8 cellular contexts compared by ENCODE assay signal in the genomic region with DNA sequence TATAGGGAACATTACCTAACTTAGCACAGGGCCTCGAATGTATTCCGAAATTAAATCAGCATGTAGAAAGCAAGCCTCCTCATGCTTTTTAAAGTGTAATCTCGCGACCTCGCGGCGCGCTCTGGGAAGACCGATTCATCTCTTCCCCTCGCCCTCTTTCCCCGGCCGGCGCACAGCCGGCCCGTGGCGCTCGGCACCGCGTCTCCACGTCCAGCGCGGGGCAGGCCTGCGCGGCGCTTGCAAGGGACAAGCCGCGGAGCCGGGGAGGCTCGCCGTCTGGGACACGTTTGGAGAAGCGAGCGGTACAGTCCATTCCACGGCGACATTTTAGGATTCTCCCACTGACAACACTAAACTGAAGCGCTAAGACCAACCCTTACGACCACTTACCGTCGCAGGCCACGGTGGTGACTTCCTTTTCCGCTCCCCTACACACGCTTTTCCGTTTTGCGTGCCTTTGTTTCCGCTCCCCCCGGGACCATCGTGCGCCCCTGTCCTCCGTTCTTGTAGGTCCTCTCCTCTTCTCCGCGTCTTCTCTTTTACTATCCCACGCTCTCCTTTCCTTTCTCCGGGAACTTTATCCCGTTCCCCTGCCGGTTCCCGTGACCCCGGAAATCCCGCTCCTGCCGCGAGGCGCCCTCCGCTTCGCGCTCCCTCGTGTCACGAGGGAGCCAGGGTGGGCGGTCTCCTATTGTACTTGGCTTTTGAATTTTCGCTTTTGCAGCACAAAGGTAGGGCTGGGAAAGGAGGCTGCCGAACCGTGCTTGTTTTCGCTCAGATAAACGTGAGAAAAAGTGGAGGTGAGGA. TPM values are rescaled to one million over a fixed set of nuclear protein-coding genes. Genes with fewer than 3 reads are reported as not detected.
A peak's percentile ranks its signal among the peaks of the same experiment; 100 is the strongest.
DNase-seq lines count a peak whose midpoint lies in the region; ATAC-seq and TF ChIP-seq lines count a peak whose summit lies in the region.

Gene ECHDC1, minus strand, starts transcription at position 664 of the 807 bp plus-strand sequence. CDS start 12,581 bp downstream, outside the sequence.

- H3K36me3 ChIP-seq in DND-41 (ENCODE audit: insufficient read depth, low read length), result no peaks in the 10 kb centered on the region
- no peaks in the 10 kb centered on the region; the same call in 1 of the 2 replicates for H3K36me3 ChIP-seq in KOPT-K1 (ENCODE audit: insufficient read depth, low read length)
- H3K36me3 ChIP-seq in neural progenitor cell, result no peaks in the 10 kb centered on the region
- H3K36me3 ChIP-seq in stomach smooth muscle (ENCODE audit: control insufficient read depth in 2 of 2, insufficient read depth in 2 of 2, low read length in 2 of 2), result no peaks in the 10 kb centered on the region

- H3K9me3 Mint-ChIP-seq in activated T-helper 17 cell treated with anti-CD3 and anti-CD28 coated beads, Interleukin-2, amount 50 U/mL, for 72 hours, result no peaks in the 10 kb centered on the region
- H3K9me3 Mint-ChIP-seq in neural progenitor cell, result peaks cover 11% of the 10 kb centered on the region

- H3K79me2 ChIP-seq in DND-41 (ENCODE audit: insufficient read depth, low read length) (peaks cover 77% of the 10 kb centered on the region), neural progenitor cell (ENCODE audit: low read depth) (peaks cover 94% of the 10 kb centered on the region)

- no peaks in the 10 kb centered on the region for H3K27me3 Mint-ChIP-seq in activated T-helper 17 cell treated with anti-CD3 and anti-CD28 coated beads, Interleukin-2, amount 50 U/mL, for 72 hours
- no peaks in the 10 kb centered on the region for H3K27me3 Mint-ChIP-seq in neural progenitor cell (ENCODE audit: insufficient read depth, low read depth)

- H3K27ac ChIP-seq in DND-41 (ENCODE audit: low read length) (peak within 1 kb of the TSS; percentile 91), KOPT-K1 (ENCODE audit: low read depth, low read length, poor library complexity, severe bottlenecking) (peak within 1 kb of the TSS; percentile 96), neural progenitor cell (peak within 1 kb of the TSS; percentile 59), stomach smooth muscle (ENCODE audit: low read length) (peak within 1 kb of the TSS; percentile 69)

- H3K27ac Mint-ChIP-seq in activated T-helper 17 cell treated with anti-CD3 and anti-CD28 coated beads, Interleukin-2, amount 50 U/mL, for 72 hours, result no peak within 1 kb of the TSS
- H3K27ac Mint-ChIP-seq in neural progenitor cell, result no peak within 1 kb of the TSS

- H3K4me3 Mint-ChIP-seq in activated T-helper 17 cell treated with anti-CD3 and anti-CD28 coated beads, Interleukin-2, amount 50 U/mL, for 72 hours, result no peak within 1 kb of the TSS
- H3K4me3 Mint-ChIP-seq in neural progenitor cell, result no peak within 1 kb of the TSS

- peak; percentile 84 for DNase-seq in DND-41
- peak; percentile 69 for DNase-seq in RPMI8226
- DNase-seq in foreskin fibroblast, result peak; percentile 62 to 83
- peak; percentile 69 for DNase-seq in neural progenitor cell (ENCODE audit: low spot score)

- H3K4me3 ChIP-seq in DND-41 (ENCODE audit: low read depth in 1 of 2, low read length in 2 of 2), result peak within 1 kb of the TSS; percentile 57 to 79
- peak within 1 kb of the TSS; percentile 82 to 98 for H3K4me3 ChIP-seq in foreskin fibroblast (ENCODE audit: low read depth in 1 of 2, low read length in 2 of 2)
- H3K4me3 ChIP-seq in neural progenitor cell, result peak within 1 kb of the TSS; percentile 76
- H3K4me3 ChIP-seq in stomach smooth muscle (ENCODE audit: low read length in 2 of 2), result peak within 1 kb of the TSS; percentile 92 to 93

- H3K9me3 ChIP-seq in DND-41 (ENCODE audit: insufficient read depth, low read length, severe bottlenecking), result no peaks in the 10 kb centered on the region
- no peaks in the 10 kb centered on the region for H3K9me3 ChIP-seq in KOPT-K1 (ENCODE audit: insufficient read depth, low read length, poor library complexity, severe bottlenecking)
- H3K9me3 ChIP-seq in neural progenitor cell (ENCODE audit: low read depth), result no peaks in the 10 kb centered on the region
- H3K9me3 ChIP-seq in stomach smooth muscle (ENCODE audit: control insufficient read depth in 2 of 2, low read length in 2 of 2), result no peaks in the 10 kb centered on the region

- H3K9ac ChIP-seq in DND-41 (ENCODE audit: low read depth, low read length), result peak within 1 kb of the TSS; percentile 74
- H3K9ac ChIP-seq in neural progenitor cell, result peak within 1 kb of the TSS; percentile 51
- peak within 1 kb of the TSS; percentile 80 to 86 for H3K9ac ChIP-seq in stomach smooth muscle (ENCODE audit: low read length in 2 of 2)

- H3F3A ChIP-seq in neural progenitor cell (ENCODE audit: low read depth), result peaks cover 15% of the 10 kb centered on the region

- H4K20me1 ChIP-seq in DND-41 (ENCODE audit: insufficient read depth, low read length), result peaks cover 6% of the 10 kb centered on the region; the same call in 1 of the 2 replicates
- H4K20me1 ChIP-seq in neural progenitor cell (ENCODE audit: low read depth), result peaks cover 24% of the 10 kb centered on the region

- ATAC-seq in DND-41 (ENCODE audit: insufficient read depth, low read depth) (peak; percentile 88), GM21786 (IDR thresholded peaks at IDR 0.05; ENCODE audit: unreplicated experiment) (peak; percentile 65)
- ATAC-seq in activated T-helper 17 cell treated with anti-CD3 and anti-CD28 coated beads, Interleukin-2, amount 50 U/mL, for 72 hours (replicated peaks), result peak; percentile 82

- no peaks in the 10 kb centered on the region for H3K27me3 ChIP-seq in DND-41 (ENCODE audit: insufficient read depth, low read length, poor library complexity)
- no peaks in the 10 kb centered on the region for H3K27me3 ChIP-seq in neural progenitor cell
- H3K27me3 ChIP-seq in stomach smooth muscle (ENCODE audit: control insufficient read depth in 1 of 2, insufficient read depth in 2 of 2, low read length in 2 of 2), result no peaks in the 10 kb centered on the region

- H3K4me1 ChIP-seq in DND-41 (ENCODE audit: insufficient read depth, low read length) (peaks cover 49% of the 10 kb centered on the region), neural progenitor cell (peaks cover 29% of the 10 kb centered on the region), stomach smooth muscle (ENCODE audit: control insufficient read depth, insufficient read depth, low read length) (peaks cover 15% of the 10 kb centered on the region)

- H2AFZ ChIP-seq in DND-41 (ENCODE audit: low read depth, low read length) (peak within 1 kb of the TSS; percentile 93), neural progenitor cell (replicated peaks) (peak within 1 kb of the TSS; percentile 90)

- H3K4me2 ChIP-seq in DND-41 (ENCODE audit: insufficient read depth, low read length) (peak within 1 kb of the TSS; percentile 82), neural progenitor cell (peak within 1 kb of the TSS; percentile 92)

- H3K36me3 Mint-ChIP-seq in activated T-helper 17 cell treated with anti-CD3 and anti-CD28 coated beads, Interleukin-2, amount 50 U/mL, for 72 hours (ENCODE audit: low read depth), result peaks cover 5% of the 10 kb centered on the region
- H3K36me3 Mint-ChIP-seq in neural progenitor cell, result peaks cover 23% of the 10 kb centered on the region

- TF ChIP-seq CTCF in DND-41 (IDR thresholded peaks at IDR 0.05; ENCODE audit: borderline replicate concordance, extremely low read depth, low read length, poor library complexity, severe bottlenecking), result no peak
- no peak for TF ChIP-seq CTCF in foreskin fibroblast (IDR thresholded peaks at IDR 0.05; ENCODE audit: low read depth, low read length)
- no peak for TF ChIP-seq CTCF in neural progenitor cell (IDR thresholded peaks at IDR 0.05)

- H3K4me1 Mint-ChIP-seq in activated T-helper 17 cell treated with anti-CD3 and anti-CD28 coated beads, Interleukin-2, amount 50 U/mL, for 72 hours, result peaks cover 11% of the 10 kb centered on the region
- H3K4me1 Mint-ChIP-seq in neural progenitor cell, result peaks cover 2% of the 10 kb centered on the region

RNA-seq across cellular contexts. Expression of gene ECHDC1, which starts in this region (rescaled TPM):
- total RNA-seq in activated T-helper 17 cell treated with anti-CD3 and anti-CD28 coated beads, Interleukin-2, amount 50 U/mL, for 72 hours, result 10 to 100 TPM; 34.9 to 67.7 TPM
- 75.9 and 81.9 TPM in 2 replicates for total RNA-seq in neural progenitor cell (ENCODE audit: low replicate concordance)

Comparison
In these comparisons a context has a peak if more than half of its experiments do, and no peak if none do; other contexts are left out.
1. Peak in every context shown above with its lines: DNase-seq, ATAC-seq, H3K4me3 ChIP-seq and H3K27ac ChIP-seq.